13 cellular contexts compared by ENCODE assay signal in the genomic region with DNA sequence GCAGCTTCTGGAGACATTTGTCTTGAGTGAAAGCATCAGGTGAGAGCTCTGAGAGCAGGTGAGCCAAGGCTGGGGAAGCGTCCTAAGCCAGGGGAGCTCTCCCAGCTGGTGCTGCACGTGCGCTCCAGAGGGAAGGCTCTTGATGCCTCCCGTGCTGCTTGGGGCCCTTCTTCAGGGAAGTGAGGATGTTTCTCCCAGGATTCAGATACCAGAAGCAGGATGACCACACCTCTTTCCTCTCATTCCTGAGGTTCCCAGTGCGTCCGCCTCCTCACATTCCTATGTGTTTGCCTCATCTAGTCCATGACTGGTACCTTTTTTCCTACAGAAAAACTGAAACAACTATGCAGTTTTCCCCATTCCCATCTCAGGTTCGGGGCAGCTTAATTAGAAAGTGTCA.
DNase-seq lines count a peak whose midpoint lies in the region; ATAC-seq, FAIRE-seq and TF ChIP-seq lines count a peak whose summit lies in the region.
"Had no signal": no experiment of that assay in that cellular context is flagged by ENCODE, and none has a peak within 500 bp of the region (broad histone marks: within the 10 kb centered on the region; RNA-seq: fewer than 3 reads in every experiment).

No MANE protein-coding gene starts in this region.

- peak; percentile 66 to 89 for DNase-seq in A549 (ENCODE audit: low read depth in 1 of 2, low spot score in 1 of 2)
- DNase-seq in HS-5 (ENCODE audit: low read depth): peak; percentile 61
- peak; percentile 81 for DNase-seq in astrocyte of the spinal cord (ENCODE audit: low read depth, low spot score)
- DNase-seq in iris pigment epithelial cell (ENCODE audit: low read depth): peak; percentile 83
- DNase-seq in GM10248 (ENCODE audit: extremely low spot score): no peak
- DNase-seq in HUDEP-2 (lab: John Stamatoyannopoulos, UW; ENCODE audit: unreplicated experiment in 76 of 76): no peak
- DNase-seq: activated effector memory CD4-positive, alpha-beta T cell treated with Interleukin-2 at 50 U/mL for 16 hours; BE2C; NCI-H82; stimulated activated CD4-positive, alpha-beta T cell treated with anti-CD3 and anti-CD28 coated beads, Interleukin-15, amount 100 ng/mL, for 24 hours had no signal

- in situ Hi-C loops in astrocyte of the spinal cord (cut with HindIII; ENCODE audit: low sequenced_read_pairs): no loop called here

- TF ChIP-seq EP300 in A549 (IDR thresholded peaks at IDR 0.05): no peak

- peak overlapping the region; percentile 64 for H3K4me2 ChIP-seq in A549

- CTCF ChIA-PET in A549 (lab: Yijun Ruan, JAX): interaction anchor here (1.2 to 1.3 kb wide), 2 partner anchors 87 to 147 kb away, joined by 3 read pairs; no protein-coding TSS in a partner anchor
- CTCF ChIA-PET in GM10248 (lab: Yijun Ruan, JAX): interaction anchor here (1.3 kb wide), 1 partner anchor 30 kb away, joined by 3 read pairs; no protein-coding TSS in a partner anchor

- ATAC-seq in A549 (peak; percentile 94 to 97), GM18505 (IDR thresholded peaks at IDR 0.05; ENCODE audit: unreplicated experiment) (no peak), GM19328 (IDR thresholded peaks at IDR 0.05; ENCODE audit: unreplicated experiment) (no peak)

- POLR2A ChIA-PET in A549 (lab: Yijun Ruan, JAX) (no interaction called here), GM10248 (lab: Yijun Ruan, JAX) (no interaction called here)

- no peak for TF ChIP-seq RAD21 in A549 (conservative IDR thresholded peaks at IDR 0.05 in 1 of 2, IDR thresholded peaks at IDR 0.05 in 1 of 2)

- H3K27ac ChIP-seq in A549: peak overlapping the region; percentile 86 to 91

- peaks cover 55% of the 10 kb centered on the region for H3K4me1 ChIP-seq in A549
- H3K4me1 ChIP-seq: BE2C had no signal

- TF ChIP-seq CTCF in A549 (IDR thresholded peaks at IDR 0.05): no peak
- TF ChIP-seq CTCF in astrocyte of the spinal cord (IDR thresholded peaks at IDR 0.05; ENCODE audit: low read depth, low read length): no peak
- TF ChIP-seq CTCF in GM10248 (IDR thresholded peaks at IDR 0.05; ENCODE audit: control extremely low read depth, extremely low read depth, low read depth, missing control alignments): no peak

- H3K4me3 ChIP-seq in A549 (no peak overlapping the region), astrocyte of the spinal cord (ENCODE audit: low read depth, low read length) (no peak overlapping the region)

- FAIRE-seq in A549 (lab: Jason Lieb, UNC): no peak
- FAIRE-seq: GM18507 had no signal

- H3K9me3 ChIP-seq in A549: no peaks in the 10 kb centered on the region; the same call in 2 of the 3 replicates
- H3K9me3 ChIP-seq: BE2C had no signal

- WGBS in A549 (ENCODE audit: missing lambda C conversion rate): 6% methylated on average over 7 of the region's 7 CpGs

- TF ChIP-seq POLR2A in A549 (IDR thresholded peaks at IDR 0.05; ENCODE audit: low read length) (no peak), GM18505 (IDR thresholded peaks at IDR 0.05; ENCODE audit: borderline replicate concordance, extremely low read depth, insufficient read depth, insufficient read length) (no peak)

TF ChIP-seq in A549, 52 proteins besides CTCF, POLR2A, EP300 and RAD21 (continues in another document):
- no peak for TF ChIP-seq HEYL (CRISPR knock-in tag; IDR thresholded peaks at IDR 0.05)
- TF ChIP-seq ZFP36 (IDR thresholded peaks at IDR 0.05; ENCODE audit: borderline replicate concordance, partially characterized antibody): no peak
- peak; percentile 61; the same call in 1 of the 2 replicates for TF ChIP-seq FOXS1 (CRISPR knock-in tag; IDR thresholded peaks at IDR 0.05)
- TF ChIP-seq HOXB5 (CRISPR knock-in tag; IDR thresholded peaks at IDR 0.05): 0 out of 2 replicates have a peak, but pooled peaks have one; percentile 55
- TF ChIP-seq, protein P1, sequence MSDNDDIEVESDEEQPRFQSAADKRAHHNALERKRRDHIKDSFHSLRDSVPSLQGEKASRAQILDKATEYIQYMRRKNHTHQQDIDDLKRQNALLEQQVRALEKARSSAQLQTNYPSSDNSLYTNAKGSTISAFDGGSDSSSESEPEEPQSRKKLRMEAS (IDR thresholded peaks at IDR 0.05): peak; percentile 90
- TF ChIP-seq, protein P2, sequence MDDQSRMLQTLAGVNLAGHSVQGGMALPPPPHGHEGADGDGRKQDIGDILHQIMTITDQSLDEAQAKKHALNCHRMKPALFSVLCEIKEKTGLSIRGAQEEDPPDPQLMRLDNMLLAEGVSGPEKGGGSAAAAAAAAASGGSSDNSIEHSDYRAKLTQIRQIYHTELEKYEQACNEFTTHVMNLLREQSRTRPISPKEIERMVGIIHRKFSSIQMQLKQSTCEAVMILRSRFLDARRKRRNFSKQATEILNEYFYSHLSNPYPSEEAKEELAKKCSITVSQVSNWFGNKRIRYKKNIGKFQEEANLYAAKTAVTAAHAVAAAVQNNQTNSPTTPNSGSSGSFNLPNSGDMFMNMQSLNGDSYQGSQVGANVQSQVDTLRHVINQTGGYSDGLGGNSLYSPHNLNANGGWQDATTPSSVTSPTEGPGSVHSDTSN (IDR thresholded peaks at IDR 0.05): no peak
- no peak for TF ChIP-seq JUNB (IDR thresholded peaks at IDR 0.05)
- no peak for TF ChIP-seq EHMT2 (IDR thresholded peaks at IDR 0.05; ENCODE audit: low read depth)
- TF ChIP-seq CBX2 (IDR thresholded peaks at IDR 0.05; ENCODE audit: borderline replicate concordance, low read depth): no peak
- TF ChIP-seq POLR2AphosphoS2 (conservative IDR thresholded peaks at IDR 0.05; ENCODE audit: low read length): no peak
- no peak for TF ChIP-seq RCOR1 (IDR thresholded peaks at IDR 0.05; ENCODE audit: low read depth, low read length)
- TF ChIP-seq, protein P3, sequence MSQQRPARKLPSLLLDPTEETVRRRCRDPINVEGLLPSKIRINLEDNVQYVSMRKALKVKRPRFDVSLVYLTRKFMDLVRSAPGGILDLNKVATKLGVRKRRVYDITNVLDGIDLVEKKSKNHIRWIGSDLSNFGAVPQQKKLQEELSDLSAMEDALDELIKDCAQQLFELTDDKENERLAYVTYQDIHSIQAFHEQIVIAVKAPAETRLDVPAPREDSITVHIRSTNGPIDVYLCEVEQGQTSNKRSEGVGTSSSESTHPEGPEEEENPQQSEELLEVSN (IDR thresholded peaks at IDR 0.05; ENCODE audit: borderline replicate concordance, low read depth): peak; percentile 82
- TF ChIP-seq RNF2 (IDR thresholded peaks at IDR 0.05; ENCODE audit: borderline replicate concordance, low read depth): no peak
- no peak for TF ChIP-seq HOXA7 (CRISPR knock-in tag; IDR thresholded peaks at IDR 0.05)
- TF ChIP-seq PHF8 (IDR thresholded peaks at IDR 0.05; ENCODE audit: borderline replicate concordance, low read depth): no peak
- peak; percentile 60; the same call in 1 of the 2 replicates for TF ChIP-seq ZNF302 (CRISPR knock-in tag; IDR thresholded peaks at IDR 0.05)
- no peak for TF ChIP-seq CBX8 (IDR thresholded peaks at IDR 0.05)
- no peak for TF ChIP-seq RARB (CRISPR knock-in tag; IDR thresholded peaks at IDR 0.05)
- no peak for TF ChIP-seq NPAS2 (CRISPR knock-in tag; IDR thresholded peaks at IDR 0.05; ENCODE audit: borderline replicate concordance)
- no peak for TF ChIP-seq ESRRA (IDR thresholded peaks at IDR 0.05; ENCODE audit: borderline replicate concordance, low read length)
- no peak for TF ChIP-seq TP53 (CRISPR knock-in tag; IDR thresholded peaks at IDR 0.05)
- TF ChIP-seq TFCP2L1 (CRISPR knock-in tag; IDR thresholded peaks at IDR 0.05): no peak
- no peak for TF ChIP-seq MYC (IDR thresholded peaks at IDR 0.05; ENCODE audit: borderline replicate concordance, low read length)
- no peak for TF ChIP-seq SMC3 (IDR thresholded peaks at IDR 0.05)
- TF ChIP-seq, protein P4, sequence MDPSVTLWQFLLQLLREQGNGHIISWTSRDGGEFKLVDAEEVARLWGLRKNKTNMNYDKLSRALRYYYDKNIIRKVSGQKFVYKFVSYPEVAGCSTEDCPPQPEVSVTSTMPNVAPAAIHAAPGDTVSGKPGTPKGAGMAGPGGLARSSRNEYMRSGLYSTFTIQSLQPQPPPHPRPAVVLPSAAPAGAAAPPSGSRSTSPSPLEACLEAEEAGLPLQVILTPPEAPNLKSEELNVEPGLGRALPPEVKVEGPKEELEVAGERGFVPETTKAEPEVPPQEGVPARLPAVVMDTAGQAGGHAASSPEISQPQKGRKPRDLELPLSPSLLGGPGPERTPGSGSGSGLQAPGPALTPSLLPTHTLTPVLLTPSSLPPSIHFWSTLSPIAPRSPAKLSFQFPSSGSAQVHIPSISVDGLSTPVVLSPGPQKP (IDR thresholded peaks at IDR 0.05; ENCODE audit: low read depth, low read length): no peak
- no peak for TF ChIP-seq SREBF2 (IDR thresholded peaks at IDR 0.05)
- no peak for TF ChIP-seq JUN (IDR thresholded peaks at IDR 0.05)
- TF ChIP-seq MAFK (IDR thresholded peaks at IDR 0.05; ENCODE audit: partially characterized antibody): no peak
- TF ChIP-seq, protein P5, sequence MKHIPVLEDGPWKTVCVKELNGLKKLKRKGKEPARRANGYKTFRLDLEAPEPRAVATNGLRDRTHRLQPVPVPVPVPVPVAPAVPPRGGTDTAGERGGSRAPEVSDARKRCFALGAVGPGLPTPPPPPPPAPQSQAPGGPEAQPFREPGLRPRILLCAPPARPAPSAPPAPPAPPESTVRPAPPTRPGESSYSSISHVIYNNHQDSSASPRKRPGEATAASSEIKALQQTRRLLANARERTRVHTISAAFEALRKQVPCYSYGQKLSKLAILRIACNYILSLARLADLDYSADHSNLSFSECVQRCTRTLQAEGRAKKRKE (CRISPR knock-in tag; IDR thresholded peaks at IDR 0.05; ENCODE audit: low read depth): no peak
- no peak for TF ChIP-seq KDM1A (IDR thresholded peaks at IDR 0.05; ENCODE audit: low read depth)
- TF ChIP-seq EHF (CRISPR knock-in tag; IDR thresholded peaks at IDR 0.05): peak; percentile 37; the same call in 1 of the 2 replicates
- TF ChIP-seq, protein P6, sequence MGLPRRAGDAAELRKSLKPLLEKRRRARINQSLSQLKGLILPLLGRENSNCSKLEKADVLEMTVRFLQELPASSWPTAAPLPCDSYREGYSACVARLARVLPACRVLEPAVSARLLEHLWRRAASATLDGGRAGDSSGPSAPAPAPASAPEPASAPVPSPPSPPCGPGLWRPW (IDR thresholded peaks at IDR 0.05): no peak

Comparison
In these comparisons a context has a peak if more than half of its experiments do, and no peak if none do; other contexts are left out.
1. ATAC-seq: peak in A549 (2 of 2); none in GM18505 (single experiment) and GM19328 (single experiment).
2. DNase-seq: peak in A549 (2 of 2), HS-5 (single experiment), astrocyte of the spinal cord (single experiment) and iris pigment epithelial cell (single experiment); none in GM10248 (single experiment) and HUDEP-2 (0 of 76).